ENCODE assay signal across 1 cellular context in genomic region chr4:134911941-134912340, GRCh38.
A peak's percentile ranks its signal among the peaks of the same experiment; 100 is the strongest.
TF ChIP-seq lines count a peak whose summit lies in the region.

No MANE protein-coding gene starts in this region.

TF ChIP-seq in GM23338, 12 proteins besides CTCF, POLR2A, EP300 and RAD21 (continued from another document):
- peak; percentile 59; the same call in 1 of the 2 replicates for TF ChIP-seq ZNF462 (CRISPR knock-in tag; IDR thresholded peaks at IDR 0.05)
- no peak for TF ChIP-seq CREB1 (CRISPR knock-in tag; IDR thresholded peaks at IDR 0.05; ENCODE audit: low read depth)
- TF ChIP-seq ZNF331 (CRISPR knock-in tag; IDR thresholded peaks at IDR 0.05; ENCODE audit: low read depth) = no peak
- no peak for TF ChIP-seq STAT1 (IDR thresholded peaks at IDR 0.05; ENCODE audit: unreplicated experiment)
- no peak for TF ChIP-seq ZNF114 (CRISPR knock-in tag; IDR thresholded peaks at IDR 0.05)
- no peak for TF ChIP-seq EZH2phosphoT487 (IDR thresholded peaks at IDR 0.05; ENCODE audit: unreplicated experiment)
- TF ChIP-seq EZH2 (IDR thresholded peaks at IDR 0.05; ENCODE audit: low read depth, unreplicated experiment) = no peak
- TF ChIP-seq JUNB (IDR thresholded peaks at IDR 0.05; ENCODE audit: unreplicated experiment) = no peak
- TF ChIP-seq REST (IDR thresholded peaks at IDR 0.05; ENCODE audit: unreplicated experiment) = no peak
